21 cellular contexts compared by ENCODE assay signal in genomic region chr10:118979661-118980060, GRCh38.
"Had no signal": no experiment of that assay in that cellular context is flagged by ENCODE, and none has a peak within 500 bp of the region (broad histone marks: within the 10 kb centered on the region; RNA-seq: fewer than 3 reads in every experiment).

No MANE protein-coding gene starts in this region.

- H3K27me3 ChIP-seq: ascending aorta, body of pancreas, Peyer's patch had no signal

- H3K9me3 Mint-ChIP-seq: central memory CD8-positive, alpha-beta T cell had no signal

- H3K27ac Mint-ChIP-seq: activated B cell treated with CpG ODN at 0.5 μM for 24 hours; activated CD4-positive, alpha-beta memory T cell treated with anti-CD3 and anti-CD28 coated beads for 36 hours; activated CD4-positive, alpha-beta T cell treated with anti-CD3 and anti-CD28 coated beads, Interleukin-2, amount 10 ng/mL, durations not matched to agents 24 days and 14 days; activated naive CD4-positive, alpha-beta T cell treated with anti-CD3 and anti-CD28 coated beads, Interleukin-2, amount 10 ng/mL, durations not matched to agents 7 days and 5 days; activated T-cell treated with anti-CD3 and anti-CD28 coated beads, Interleukin-2, amount 50 U/mL, for 72 hours; activated T-helper 2 cell treated with anti-CD3 and anti-CD28 coated beads, Interferon-gamma antibody, Interleukin-2, Interleukin-4, amounts not matched to agents 10 μg/mL and 5 μg/mL and 100 μg/mL, durations not matched to agents 14 hours and 24 hours and 36 hours; T-helper 1 cell treated with Interleukin-12 subunit alpha and Interleukin-12 subunit beta and Interleukin-4 antibody, amounts not matched to agents 30 μg/mL and 1 μg/mL, for 36 hours had no signal

- H3K4me1 Mint-ChIP-seq: activated B cell treated with CpG ODN at 0.5 μM for 24 hours; activated CD4-positive, alpha-beta T cell treated with anti-CD3 and anti-CD28 coated beads, Interleukin-2, amount 10 ng/mL, durations not matched to agents 24 days and 14 days; activated naive CD4-positive, alpha-beta T cell treated with anti-CD3 and anti-CD28 coated beads, Interleukin-2, amount 10 ng/mL, durations not matched to agents 7 days and 5 days had no signal

- DNase-seq: activated B cell treated with CpG ODN at 0.5 μM for 24 hours; activated CD4-positive, alpha-beta memory T cell treated with anti-CD3 and anti-CD28 coated beads for 36 hours; activated CD4-positive, alpha-beta T cell treated with anti-CD3 and anti-CD28 coated beads for 1 hour; activated CD4-positive, alpha-beta T cell treated with anti-CD3 and anti-CD28 coated beads, Interleukin-2, amount 10 ng/mL, durations not matched to agents 24 days and 14 days; activated gamma-delta T cell treated with Interleukin-2 at 50 U/mL for 16 hours; activated naive CD4-positive, alpha-beta T cell treated with anti-CD3 and anti-CD28 coated beads, Interleukin-2, amount 10 ng/mL, durations not matched to agents 7 days and 5 days; activated T-cell treated with anti-CD3 and anti-CD28 coated beads, Interleukin-2, amount 50 U/mL, for 72 hours; body of pancreas; Kasumi-1; KBM-7; NCI-H1105 treated with DMSO at 0.1 percent for 48 hours; NCI-H1436 treated with DMSO at 0.1 percent for 48 hours; NCI-H187; NCI-H2081; NCI-H446; Peyer's patch; SHP77 had no signal

- H3K36me3 Mint-ChIP-seq: activated naive CD4-positive, alpha-beta T cell treated with anti-CD3 and anti-CD28 coated beads, Interleukin-2, amount 10 ng/mL, durations not matched to agents 7 days and 5 days had no signal

- H3K9me3 ChIP-seq: body of pancreas, Peyer's patch had no signal

- H3K4me1 ChIP-seq: ascending aorta, body of pancreas, Peyer's patch had no signal

- ATAC-seq: activated T-cell treated with anti-CD3 and anti-CD28 coated beads, Interleukin-2, amount 50 U/mL, for 72 hours; body of pancreas had no signal

- H3K4me3 ChIP-seq: ascending aorta, body of pancreas, Peyer's patch had no signal

- H3K4me3 Mint-ChIP-seq: activated B cell treated with CpG ODN at 0.5 μM for 24 hours; activated CD4-positive, alpha-beta memory T cell treated with anti-CD3 and anti-CD28 coated beads for 36 hours; activated CD4-positive, alpha-beta T cell treated with anti-CD3 and anti-CD28 coated beads, Interleukin-2, amount 10 ng/mL, durations not matched to agents 24 days and 14 days; activated naive CD4-positive, alpha-beta T cell treated with anti-CD3 and anti-CD28 coated beads, Interleukin-2, amount 10 ng/mL, durations not matched to agents 7 days and 5 days; activated T-cell treated with anti-CD3 and anti-CD28 coated beads, Interleukin-2, amount 50 U/mL, for 72 hours; central memory CD8-positive, alpha-beta T cell; T-helper 1 cell treated with Interleukin-12 subunit alpha and Interleukin-12 subunit beta and Interleukin-4 antibody, amounts not matched to agents 30 μg/mL and 1 μg/mL, for 36 hours had no signal

- H3K36me3 ChIP-seq: ascending aorta, Peyer's patch had no signal

- H3K27me3 Mint-ChIP-seq: activated CD4-positive, alpha-beta memory T cell treated with anti-CD3 and anti-CD28 coated beads for 36 hours had no signal

- H3K27ac ChIP-seq: ascending aorta, body of pancreas, Peyer's patch had no signal
